ENCODE assay signal across 17 cellular contexts in genomic region chr1:21035794-21036193, GRCh38.
A peak's percentile ranks its signal among the peaks of the same experiment; 100 is the strongest.
DNase-seq lines count a peak whose midpoint lies in the region; ATAC-seq and TF ChIP-seq lines count a peak whose summit lies in the region.
"Had no signal": no experiment of that assay in that cellular context is flagged by ENCODE, and none has a peak within 500 bp of the region (broad histone marks: within the 10 kb centered on the region; RNA-seq: fewer than 3 reads in every experiment).

No MANE protein-coding gene starts in this region.

- DNase-seq in Right ventricle myocardium superior (no peak), right atrium auricular region (ENCODE audit: low spot score) (no peak), WTC11 (ENCODE audit: low spot score) (no peak), left ventricle myocardium superior (no peak), psoas muscle (no peak), NCI-H524 (lab: John Stamatoyannopoulos, UW) (no peak)
- no peak for DNase-seq in activated T-cell treated with anti-CD3 and anti-CD28 coated beads, Interleukin-2, amount 50 U/mL, for 1 hour
- DNase-seq in activated CD4-positive, alpha-beta T cell treated with anti-CD3 and anti-CD28 coated beads for 1 hour, result no peak
- DNase-seq: 8988T; AML-193; Caco-2; CD8-positive, alpha-beta memory T cell; DND-41; GDM1; H9 had no signal

- CTCF ChIA-PET in WTC11 (lab: Charles Lee), result interaction anchor here (1.0 kb wide), 1 partner anchor 13 kb away, joined by 4 read pairs; no protein-coding TSS in a partner anchor

- peaks cover 3% of the 10 kb centered on the region; the same call in 1 of the 2 replicates for H3K36me3 Mint-ChIP-seq in WTC11

- H3K36me3 ChIP-seq in right atrium auricular region, result no peaks in the 10 kb centered on the region
- no peaks in the 10 kb centered on the region for H3K36me3 ChIP-seq in psoas muscle (ENCODE audit: insufficient read depth in 1 of 2, low read depth in 1 of 2)

- no peak overlapping the region for H3K27ac ChIP-seq in right atrium auricular region
- H3K27ac ChIP-seq in psoas muscle, result no peak overlapping the region
- H3K27ac ChIP-seq: BLaER1 had no signal

- 44 to 97% (median 76%) methylated on average over 2 of the region's 2 CpGs for WGBS in psoas muscle, 3 donors

- H3K4me3 Mint-ChIP-seq in WTC11, result no peak overlapping the region
- H3K4me3 Mint-ChIP-seq: CD8-positive, alpha-beta memory T cell; GM23338; H9 had no signal

- intact Hi-C loops in Right ventricle myocardium superior (cut with DNase I), result no loop called here
- intact Hi-C loops in left ventricle myocardium superior (cut with micrococcal nuclease), result no loop called here
- intact Hi-C loops in psoas muscle (cut with DNase I), result no loop called here

- no peak for TF ChIP-seq CTCF in right atrium auricular region (IDR thresholded peaks at IDR 0.05)
- no peak for TF ChIP-seq CTCF in WTC11 (IDR thresholded peaks at IDR 0.05)
- TF ChIP-seq CTCF in psoas muscle (IDR thresholded peaks at IDR 0.05), result no peak

- H3K27me3 Mint-ChIP-seq in WTC11 (ENCODE audit: low read depth), result no peaks in the 10 kb centered on the region
- H3K27me3 Mint-ChIP-seq: CD8-positive, alpha-beta memory T cell had no signal

- POLR2A ChIA-PET in WTC11 (lab: Charles Lee), result no interaction called here

- ATAC-seq in Right ventricle myocardium superior (ENCODE audit: poor library complexity), result peak; percentile 32
- ATAC-seq in WTC11, result no peak
- ATAC-seq in left ventricle myocardium superior, result peak; percentile 44
- peak in 3 of 4 donors; percentile 10 to 21 (median 19) for ATAC-seq in psoas muscle
- ATAC-seq: GM23338 had no signal

- H3K4me3 ChIP-seq in right atrium auricular region (no peak overlapping the region), psoas muscle (no peak overlapping the region)
- H3K4me3 ChIP-seq: BLaER1, GM23338 had no signal

- no peaks in the 10 kb centered on the region for H3K9me3 ChIP-seq in right atrium auricular region
- H3K9me3 ChIP-seq in psoas muscle, result no peaks in the 10 kb centered on the region
- H3K9me3 ChIP-seq: Caco-2 had no signal

- H3K27me3 ChIP-seq in right atrium auricular region, result no peaks in the 10 kb centered on the region
- H3K27me3 ChIP-seq in psoas muscle (ENCODE audit: insufficient read depth in 3 of 3, low read length in 2 of 3), result no peaks in the 10 kb centered on the region
- H3K27me3 ChIP-seq: BLaER1 had no signal

- peaks cover 0 to 17% of the 10 kb centered on the region in 2 donors for H3K4me1 ChIP-seq in right atrium auricular region
- H3K4me1 ChIP-seq in psoas muscle, result peaks cover 39% of the 10 kb centered on the region
- H3K4me1 ChIP-seq: BLaER1, Caco-2 had no signal

- H3K27ac Mint-ChIP-seq in WTC11, result peak overlapping the region; percentile 62; the same call in 1 of the 2 replicates
- H3K27ac Mint-ChIP-seq: GM23338 had no signal

- H3K9me3 Mint-ChIP-seq in WTC11, result peaks cover 5% of the 10 kb centered on the region; the same call in 1 of the 2 replicates
- H3K9me3 Mint-ChIP-seq: CD8-positive, alpha-beta memory T cell had no signal

- peaks cover 9% of the 10 kb centered on the region for H3K4me1 Mint-ChIP-seq in WTC11

TF ChIP-seq in WTC11, 78 proteins besides CTCF, POLR2A, EP300 and RAD21:
- TF ChIP-seq ERG (CRISPR knock-in tag; IDR thresholded peaks at IDR 0.05) (no peak), TCF7 (CRISPR knock-in tag; IDR thresholded peaks at IDR 0.05; ENCODE audit: low read depth) (no peak), TP53 (CRISPR knock-in tag; IDR thresholded peaks at IDR 0.05) (no peak), KAT7 (CRISPR knock-in tag; IDR thresholded peaks at IDR 0.05; ENCODE audit: borderline replicate concordance) (no peak), ZNF423 (CRISPR knock-in tag; IDR thresholded peaks at IDR 0.05) (no peak), SMAD3 (CRISPR knock-in tag; IDR thresholded peaks at IDR 0.05; ENCODE audit: borderline replicate concordance) (no peak), PRRX2 (CRISPR knock-in tag; IDR thresholded peaks at IDR 0.05) (no peak), CBFB (CRISPR knock-in tag; IDR thresholded peaks at IDR 0.05; ENCODE audit: low read depth) (no peak), OVOL2 (CRISPR knock-in tag; IDR thresholded peaks at IDR 0.05; ENCODE audit: borderline replicate concordance) (no peak), IRF1 (CRISPR knock-in tag; IDR thresholded peaks at IDR 0.05) (no peak), MAX (CRISPR knock-in tag; IDR thresholded peaks at IDR 0.05) (no peak), TEAD1 (CRISPR knock-in tag; IDR thresholded peaks at IDR 0.05) (no peak), NR1H2 (CRISPR knock-in tag; IDR thresholded peaks at IDR 0.05) (no peak), ZNF425 (CRISPR knock-in tag; conservative IDR thresholded peaks at IDR 0.05) (no peak)
- TF ChIP-seq, protein P1, sequence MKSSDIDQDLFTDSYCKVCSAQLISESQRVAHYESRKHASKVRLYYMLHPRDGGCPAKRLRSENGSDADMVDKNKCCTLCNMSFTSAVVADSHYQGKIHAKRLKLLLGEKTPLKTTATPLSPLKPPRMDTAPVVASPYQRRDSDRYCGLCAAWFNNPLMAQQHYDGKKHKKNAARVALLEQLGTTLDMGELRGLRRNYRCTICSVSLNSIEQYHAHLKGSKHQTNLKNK (CRISPR knock-in tag; IDR thresholded peaks at IDR 0.05), result no peak
- TF ChIP-seq, protein P2, sequence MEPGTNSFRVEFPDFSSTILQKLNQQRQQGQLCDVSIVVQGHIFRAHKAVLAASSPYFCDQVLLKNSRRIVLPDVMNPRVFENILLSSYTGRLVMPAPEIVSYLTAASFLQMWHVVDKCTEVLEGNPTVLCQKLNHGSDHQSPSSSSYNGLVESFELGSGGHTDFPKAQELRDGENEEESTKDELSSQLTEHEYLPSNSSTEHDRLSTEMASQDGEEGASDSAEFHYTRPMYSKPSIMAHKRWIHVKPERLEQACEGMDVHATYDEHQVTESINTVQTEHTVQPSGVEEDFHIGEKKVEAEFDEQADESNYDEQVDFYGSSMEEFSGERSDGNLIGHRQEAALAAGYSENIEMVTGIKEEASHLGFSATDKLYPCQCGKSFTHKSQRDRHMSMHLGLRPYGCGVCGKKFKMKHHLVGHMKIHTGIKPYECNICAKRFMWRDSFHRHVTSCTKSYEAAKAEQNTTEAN (CRISPR knock-in tag; IDR thresholded peaks at IDR 0.05), result no peak
- TF ChIP-seq, protein P3, sequence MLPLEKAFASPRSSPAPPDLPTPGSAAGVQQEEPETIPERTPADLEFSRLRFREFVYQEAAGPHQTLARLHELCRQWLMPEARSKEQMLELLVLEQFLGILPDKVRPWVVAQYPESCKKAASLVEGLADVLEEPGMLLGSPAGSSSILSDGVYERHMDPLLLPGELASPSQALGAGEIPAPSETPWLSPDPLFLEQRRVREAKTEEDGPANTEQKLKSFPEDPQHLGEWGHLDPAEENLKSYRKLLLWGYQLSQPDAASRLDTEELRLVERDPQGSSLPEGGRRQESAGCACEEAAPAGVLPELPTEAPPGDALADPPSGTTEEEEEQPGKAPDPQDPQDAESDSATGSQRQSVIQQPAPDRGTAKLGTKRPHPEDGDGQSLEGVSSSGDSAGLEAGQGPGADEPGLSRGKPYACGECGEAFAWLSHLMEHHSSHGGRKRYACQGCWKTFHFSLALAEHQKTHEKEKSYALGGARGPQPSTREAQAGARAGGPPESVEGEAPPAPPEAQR (CRISPR knock-in tag; IDR thresholded peaks at IDR 0.05), result no peak
